ENCODE assay signal across 8 cellular contexts in the genomic region with DNA sequence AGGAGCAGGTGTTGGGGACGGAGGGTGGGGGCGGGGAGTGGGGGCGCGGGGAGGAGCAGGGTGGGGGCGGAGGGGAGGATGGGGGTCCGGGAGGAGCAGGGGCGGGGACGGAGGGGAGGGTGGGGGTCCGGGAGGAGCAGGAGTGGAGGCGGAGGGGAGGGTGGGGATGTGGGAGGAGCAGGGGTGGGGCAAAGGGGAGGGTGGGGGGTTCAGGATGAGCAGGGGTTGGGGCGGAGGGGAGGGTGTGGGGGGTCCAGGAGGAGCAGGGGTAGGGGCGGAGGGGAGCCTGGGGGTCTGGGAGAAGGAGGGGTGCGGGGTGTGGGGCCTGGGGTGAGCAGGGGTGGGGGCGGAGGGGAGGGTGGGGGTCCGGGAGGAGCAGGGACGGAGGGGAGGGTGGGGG. TPM values are rescaled to one million over a fixed set of nuclear protein-coding genes. Genes with fewer than 3 reads are reported as not detected.
DNase-seq lines count a peak whose midpoint lies in the region; ATAC-seq and TF ChIP-seq lines count a peak whose summit lies in the region.

No MANE protein-coding gene starts in this region.

- no peaks in the 10 kb centered on the region for H3K27me3 Mint-ChIP-seq in activated T-cell treated with anti-CD3 and anti-CD28 coated beads, Interleukin-2, amount 50 U/mL, for 4 hours (ENCODE audit: low read depth)

- no peaks in the 10 kb centered on the region for H3K36me3 Mint-ChIP-seq in activated T-cell treated with anti-CD3 and anti-CD28 coated beads, Interleukin-2, amount 50 U/mL, for 4 hours (ENCODE audit: insufficient read depth)

- DNase-seq in stimulated activated CD4-positive, alpha-beta T cell treated with anti-CD3 and anti-CD28 coated beads, Interleukin-4, amount 100 ng/mL, for 1 hour, result peak; percentile 43
- DNase-seq in stimulated activated CD4-positive, alpha-beta T cell treated with anti-CD3 and anti-CD28 coated beads, Interleukin-2, amount 100 ng/mL, for 48 hours, result no peak
- DNase-seq in activated T-cell treated with anti-CD3 and anti-CD28 coated beads, Interleukin-2, amount 50 U/mL, for 4 hours, result no peak
- no peak for DNase-seq in kidney epithelial cell (ENCODE audit: low read depth)
- DNase-seq in vagina (ENCODE audit: extremely low spot score in 2 of 2), result no peak
- no peak for DNase-seq in cerebellum (ENCODE audit: low spot score)
- no peak for DNase-seq in Karpas-422

- H3K9me3 Mint-ChIP-seq in activated T-cell treated with anti-CD3 and anti-CD28 coated beads, Interleukin-2, amount 50 U/mL, for 4 hours, result no peaks in the 10 kb centered on the region

- H2AFZ ChIP-seq in Karpas-422 (ENCODE audit: low read length), result no peak overlapping the region

- no peak for ATAC-seq in activated T-cell treated with anti-CD3 and anti-CD28 coated beads, Interleukin-2, amount 50 U/mL, for 4 hours
- ATAC-seq in GM18520 (IDR thresholded peaks at IDR 0.05; ENCODE audit: unreplicated experiment), result no peak

- H3K4me1 ChIP-seq in vagina, result peaks cover 62% of the 10 kb centered on the region
- peaks cover 13% of the 10 kb centered on the region for H3K4me1 ChIP-seq in Karpas-422 (ENCODE audit: low read length)

- peak overlapping the region; percentile 11 for H3K4me3 ChIP-seq in kidney epithelial cell (ENCODE audit: low read depth, low read length)
- peak overlapping the region; percentile 47 to 67 for H3K4me3 ChIP-seq in vagina
- H3K4me3 ChIP-seq in Karpas-422 (ENCODE audit: low read length), result no peak overlapping the region

- no peak overlapping the region for H3K4me2 ChIP-seq in Karpas-422 (ENCODE audit: low read depth, low read length, poor library complexity, severe bottlenecking)

- peaks cover 35% of the 10 kb centered on the region for H3K4me1 Mint-ChIP-seq in activated T-cell treated with anti-CD3 and anti-CD28 coated beads, Interleukin-2, amount 50 U/mL, for 4 hours (ENCODE audit: low read depth)

- H3K27me3 ChIP-seq in kidney epithelial cell (ENCODE audit: control insufficient read depth, insufficient read depth, low read length) (no peaks in the 10 kb centered on the region), vagina (no peaks in the 10 kb centered on the region), Karpas-422 (ENCODE audit: low read length) (no peaks in the 10 kb centered on the region)

- intact Hi-C loops in vagina (cut with DNase I), result loop anchor here (5.0 kb wide), 2 partner anchors 37 to 572 kb away; a partner anchor contains a TSS

- H3K9me2 ChIP-seq in Karpas-422 (replicated peaks; ENCODE audit: insufficient read depth, low read length), result no peaks in the 10 kb centered on the region

- TF ChIP-seq CTCF in kidney epithelial cell (IDR thresholded peaks at IDR 0.05; ENCODE audit: insufficient read depth, low read length, poor library complexity, severe bottlenecking) (no peak), vagina (IDR thresholded peaks at IDR 0.05) (no peak)

- H3K9me3 ChIP-seq in vagina (no peaks in the 10 kb centered on the region), Karpas-422 (ENCODE audit: low read length) (no peaks in the 10 kb centered on the region)

- no peak for TF ChIP-seq POLR2A in vagina (IDR thresholded peaks at IDR 0.05)

- H3K36me3 ChIP-seq in kidney epithelial cell (ENCODE audit: control insufficient read depth, insufficient read depth, low read length) (no peaks in the 10 kb centered on the region), vagina (no peaks in the 10 kb centered on the region), Karpas-422 (ENCODE audit: insufficient read depth, low read length) (no peaks in the 10 kb centered on the region)

- no peaks in the 10 kb centered on the region for H4K20me1 ChIP-seq in Karpas-422 (ENCODE audit: insufficient read depth, low read depth, low read length)

- H3K27ac ChIP-seq in vagina (peak overlapping the region; percentile 98), Karpas-422 (ENCODE audit: low read length) (no peak overlapping the region)

- peak overlapping the region; percentile 19 for H3K4me3 Mint-ChIP-seq in activated T-cell treated with anti-CD3 and anti-CD28 coated beads, Interleukin-2, amount 50 U/mL, for 4 hours

- no peak overlapping the region for H3K9ac ChIP-seq in Karpas-422 (ENCODE audit: low read length)

- no peaks in the 10 kb centered on the region for H3K79me2 ChIP-seq in Karpas-422 (ENCODE audit: low read length)

RNA-seq across cellular contexts. Expression of a gene that starts 17.1 kb away (rescaled TPM):
- 10 to 100 TPM; 62.8 to 71.2 (median 64.2) TPM for total RNA-seq in activated T-cell treated with anti-CD3 and anti-CD28 coated beads, Interleukin-2, amount 50 U/mL, for 4 hours
- total RNA-seq in kidney epithelial cell, result 59.1 and 68.2 TPM in 2 replicates
- 34.4 TPM for total RNA-seq in vagina
- total RNA-seq in cerebellum, result 13.8 TPM
- 12.7 and 34.2 TPM in 2 replicates for total RNA-seq in Karpas-422 (2014; rRNA removed; shearing (Covaris generic); ENCODE audit: low replicate concordance)

RNA-seq across cellular contexts. Expression of a gene that starts 17.3 kb away (rescaled TPM):
- 10 to 100 TPM; 13.5 to 18.6 (median 14.6) TPM for total RNA-seq in activated T-cell treated with anti-CD3 and anti-CD28 coated beads, Interleukin-2, amount 50 U/mL, for 4 hours
- total RNA-seq in kidney epithelial cell, result 24.3 and 26.2 TPM in 2 replicates
- total RNA-seq in vagina, result 21.4 TPM
- total RNA-seq in cerebellum, result 13.1 TPM
- total RNA-seq in Karpas-422 (2014; rRNA removed; shearing (Covaris generic); ENCODE audit: low replicate concordance), result 4.7 and 4.8 TPM in 2 replicates

RNA-seq across cellular contexts. Expression of a gene that starts 25.0 kb away (rescaled TPM):
- 100 to 1,000 TPM; 426 to 498 (median 461) TPM for total RNA-seq in activated T-cell treated with anti-CD3 and anti-CD28 coated beads, Interleukin-2, amount 50 U/mL, for 4 hours
- total RNA-seq in kidney epithelial cell (66.9 and 77.3 TPM in 2 replicates), vagina (97.2 TPM), cerebellum (9.2 TPM)
- 15.4 and 41.1 TPM in 2 replicates for total RNA-seq in Karpas-422 (2014; rRNA removed; shearing (Covaris generic); ENCODE audit: low replicate concordance)
